Comparison of ENCODE assay signal across 29 cellular contexts in genomic region chr13:75088915-75089314, GRCh38.
"Had no signal": no experiment of that assay in that cellular context is flagged by ENCODE, and none has a peak within 500 bp of the region (broad histone marks: within the 10 kb centered on the region; RNA-seq: fewer than 3 reads in every experiment).

No MANE protein-coding gene starts in this region.

- FAIRE-seq: endometrium, endothelial cell of umbilical vein, frontal cortex had no signal

- H3K4me3 ChIP-seq: colonic mucosa, coronary artery, dorsolateral prefrontal cortex, esophagus muscularis mucosa, esophagus squamous epithelium, gastrocnemius medialis, gastroesophageal sphincter, heart left ventricle, heart right ventricle, hepatocyte had no signal

- ATAC-seq: effector memory CD8-positive, alpha-beta T cell; esophagus mucosa; foreskin keratinocyte; gastrocnemius medialis; gastroesophageal sphincter; heart left ventricle; heart right ventricle had no signal

- H3K27ac Mint-ChIP-seq: dendritic cell treated with granulocyte-macrophage colony-stimulating factor and Interleukin-4, amounts not matched to agents 40 ng/mL and 50 ng/mL, for 4 days; effector memory CD8-positive, alpha-beta T cell; endodermal cell had no signal

- H3K27me3 Mint-ChIP-seq: dendritic cell treated with granulocyte-macrophage colony-stimulating factor and Interleukin-4, amounts not matched to agents 40 ng/mL and 50 ng/mL, for 4 days had no signal

- DNase-seq: colonic mucosa; cortex of kidney; dermis blood vessel endothelial cell; dorsolateral prefrontal cortex; effector CD4-positive, alpha-beta T cell; effector CD8-positive, alpha-beta T cell; effector memory CD4-positive, alpha-beta T cell; effector memory CD8-positive, alpha-beta T cell; endodermal cell; erythroblast; esophagus squamous epithelium; foreskin fibroblast; foreskin keratinocyte; gastrocnemius medialis; glutamatergic neuron; head of caudate nucleus; heart left ventricle; heart right ventricle; hippocampal formation had no signal

- H3K4me1 ChIP-seq: colonic mucosa, esophagus muscularis mucosa, esophagus squamous epithelium, foreskin keratinocyte, gastrocnemius medialis, gastroesophageal sphincter, heart right ventricle had no signal

- H3K9me3 ChIP-seq: colonic mucosa, esophagus muscularis mucosa, esophagus squamous epithelium, gastrocnemius medialis, gastroesophageal sphincter had no signal

- H2AFZ ChIP-seq: hepatocyte had no signal

- H3K27ac ChIP-seq: colonic mucosa, coronary artery, dorsolateral prefrontal cortex, epithelial cell of prostate, esophagus muscularis mucosa, esophagus squamous epithelium, foreskin keratinocyte, gastrocnemius medialis, gastroesophageal sphincter, heart left ventricle, heart right ventricle, hepatocyte had no signal

- H3K4me2 ChIP-seq: hepatocyte had no signal

- H3K4me3 Mint-ChIP-seq: dendritic cell treated with granulocyte-macrophage colony-stimulating factor and Interleukin-4, amounts not matched to agents 40 ng/mL and 50 ng/mL, for 4 days; effector memory CD8-positive, alpha-beta T cell; endodermal cell had no signal

- H3K27me3 ChIP-seq: colonic mucosa, dorsolateral prefrontal cortex, esophagus muscularis mucosa, esophagus squamous epithelium, foreskin keratinocyte, gastrocnemius medialis, gastroesophageal sphincter, heart left ventricle, heart right ventricle, hepatocyte had no signal

- H3K9me3 Mint-ChIP-seq: effector memory CD8-positive, alpha-beta T cell; endodermal cell had no signal

- H3K79me2 ChIP-seq: hepatocyte had no signal

- H3K36me3 ChIP-seq: colonic mucosa, esophagus muscularis mucosa, esophagus squamous epithelium, gastrocnemius medialis, gastroesophageal sphincter, heart left ventricle, heart right ventricle had no signal
